ENCODE assay signal across 7 cellular contexts in genomic region chr6:7542065-7542877, GRCh38. TPM values are rescaled to one million over a fixed set of nuclear protein-coding genes. Genes with fewer than 3 reads are reported as not detected.
DNase-seq lines count a peak whose midpoint lies in the region; ATAC-seq and FAIRE-seq lines count a peak whose summit lies in the region.

No MANE protein-coding gene starts in this region.

- no peaks in the 10 kb centered on the region for H3K36me3 ChIP-seq in duodenal mucosa (ENCODE audit: control insufficient read depth in 1 of 2, insufficient read depth in 2 of 2, low read length in 2 of 2)
- H3K36me3 ChIP-seq in mesendoderm (ENCODE audit: control insufficient read depth, insufficient read depth, low read length), result no peaks in the 10 kb centered on the region
- H3K36me3 ChIP-seq in urinary bladder (ENCODE audit: insufficient read depth), result no peaks in the 10 kb centered on the region

- no peak for FAIRE-seq in GM19239 (lab: Jason Lieb, UNC)

- peak overlapping the region; percentile 99 for H3K18ac ChIP-seq in mesendoderm (ENCODE audit: low read length)

- peak overlapping the region; percentile 93 for H3K4ac ChIP-seq in mesendoderm (ENCODE audit: low read depth, low read length)

- H3K4me2 ChIP-seq in mesendoderm (ENCODE audit: low read length), result peak overlapping the region; percentile 71

- peak overlapping the region; percentile 99 for H3K23ac ChIP-seq in mesendoderm (ENCODE audit: low read length)

- H3K79me1 ChIP-seq in mesendoderm (ENCODE audit: low read length), result peaks cover 9% of the 10 kb centered on the region

- H3K9me3 ChIP-seq in duodenal mucosa (ENCODE audit: control insufficient read depth in 1 of 2, low read length in 2 of 2), result no peaks in the 10 kb centered on the region

- H4K5ac ChIP-seq in mesendoderm (ENCODE audit: low read length), result no peak overlapping the region

- H2AK5ac ChIP-seq in mesendoderm (ENCODE audit: low read length), result no peak overlapping the region

- peak overlapping the region; percentile 98 for H3K56ac ChIP-seq in mesendoderm (ENCODE audit: low read length)

- H2BK5ac ChIP-seq in mesendoderm (ENCODE audit: low read length), result peak overlapping the region; percentile 56

- H2BK15ac ChIP-seq in mesendoderm (replicated peaks; ENCODE audit: low read depth), result no peak overlapping the region

- DNase-seq in GM19239 (ENCODE audit: insufficient read length, low spot score) (peak; percentile 22), NCI-H526 treated with DMSO at 0.1 percent for 48 hours (lab: John Stamatoyannopoulos, UW) (peak; percentile 56), mesendoderm (peak; percentile 70), DMS153 (lab: John Stamatoyannopoulos, UW) (no peak)

- H3K9ac ChIP-seq in duodenal mucosa (ENCODE audit: low read depth in 1 of 2, low read length in 2 of 2), result peak overlapping the region; percentile 82 to 98
- peak overlapping the region; percentile 93 for H3K9ac ChIP-seq in mesendoderm (ENCODE audit: low read length)

- H2BK120ac ChIP-seq in mesendoderm (ENCODE audit: low read depth, low read length), result peak overlapping the region; percentile 76

- no peak for ATAC-seq in GM18873 (IDR thresholded peaks at IDR 0.05; ENCODE audit: low FRiP score, unreplicated experiment)

- H4K8ac ChIP-seq in mesendoderm (ENCODE audit: low read depth, low read length), result peak overlapping the region; percentile 42

- peaks cover 6 to 21% of the 10 kb centered on the region in 2 donors for H3K4me1 ChIP-seq in duodenal mucosa (ENCODE audit: control insufficient read depth in 1 of 2, insufficient read depth in 2 of 2, low read length in 2 of 2)
- peaks cover 6% of the 10 kb centered on the region for H3K4me1 ChIP-seq in mesendoderm (ENCODE audit: control insufficient read depth, low read depth, low read length)
- H3K4me1 ChIP-seq in urinary bladder (ENCODE audit: insufficient read depth), result no peaks in the 10 kb centered on the region

- H3K79me2 ChIP-seq in mesendoderm (ENCODE audit: control insufficient read depth, insufficient read depth, low read length), result peaks cover 11% of the 10 kb centered on the region

- H3K27me3 ChIP-seq in duodenal mucosa (ENCODE audit: control insufficient read depth in 1 of 2, insufficient read depth in 2 of 2, low read length in 2 of 2) (peaks cover 6 to 9% of the 10 kb centered on the region in 2 donors), mesendoderm (ENCODE audit: insufficient read depth, low read length, poor library complexity) (peaks cover 2% of the 10 kb centered on the region)

- H3K27ac ChIP-seq in duodenal mucosa (ENCODE audit: low read depth, low read length) (peak overlapping the region; percentile 96), mesendoderm (ENCODE audit: low read depth, low read length) (peak overlapping the region; percentile 92), urinary bladder (ENCODE audit: low read depth) (peak overlapping the region; percentile 48)

- H3K4me3 ChIP-seq in duodenal mucosa (ENCODE audit: low read depth in 1 of 2, low read length in 2 of 2), result peak overlapping the region; percentile 76 to 86
- H3K4me3 ChIP-seq in mesendoderm (ENCODE audit: low read length), result peak overlapping the region; percentile 70
- peak overlapping the region; percentile 49 for H3K4me3 ChIP-seq in urinary bladder (ENCODE audit: low read depth, low read length)

- no CpG with 5 or more reads among the region's 80 CpGs for WGBS in mesendoderm (ENCODE audit: extremely low coverage, insufficient coverage, low lambda C conversion rate)
- WGBS in urinary bladder, result under 1% methylated on average over 80 of the region's 80 CpGs

RNA-seq across cellular contexts. Expression of gene DSP, which starts 0.8 kb away (rescaled TPM):
- polyA plus RNA-seq in mesendoderm (2013, experiment 1 of 2), result 19.9 TPM
- polyA plus RNA-seq in mesendoderm (2013, experiment 2 of 2), result 19.4 TPM
- total RNA-seq in urinary bladder, result 33.9 TPM
- 4.3 TPM for polyA plus RNA-seq in urinary bladder

RNA-seq across cellular contexts. Expression of gene SNRNP48, which starts 47.7 kb away (rescaled TPM):
- polyA plus RNA-seq in mesendoderm (2013, experiment 1 of 2), result 14.1 TPM
- 13.7 TPM for polyA plus RNA-seq in mesendoderm (2013, experiment 2 of 2)
- 34.4 TPM for total RNA-seq in urinary bladder
- polyA plus RNA-seq in urinary bladder, result 11.0 TPM
